In genomic region chr13:96178759-96179158, GRCh38 we compare ENCODE assay signal across 11 cellular contexts.
"Had no signal": no experiment of that assay in that cellular context is flagged by ENCODE, and none has a peak within 500 bp of the region (broad histone marks: within the 10 kb centered on the region; RNA-seq: fewer than 3 reads in every experiment).

No MANE protein-coding gene starts in this region.

- H3K4me3 ChIP-seq: GM23248, GM23338, HAP-1 had no signal

- H3K4me2 ChIP-seq: GM23338 had no signal

- H3K27ac ChIP-seq: GM23248 had no signal

- DNase-seq: GM23248, GOT3, H7, H9, HCEC 1CT, HFFc6 had no signal

- H3K36me3 ChIP-seq: HAP-1 had no signal

- FAIRE-seq: H1, H54 had no signal

- H3K9me3 ChIP-seq: HAP-1 had no signal

- H2AFZ ChIP-seq: GM23248, GM23338 had no signal

- H3K9ac ChIP-seq: GM23248 had no signal

- ATAC-seq: GM23338, HCT116 had no signal
